Comparison of ENCODE assay signal across 15 cellular contexts in the genomic region with DNA sequence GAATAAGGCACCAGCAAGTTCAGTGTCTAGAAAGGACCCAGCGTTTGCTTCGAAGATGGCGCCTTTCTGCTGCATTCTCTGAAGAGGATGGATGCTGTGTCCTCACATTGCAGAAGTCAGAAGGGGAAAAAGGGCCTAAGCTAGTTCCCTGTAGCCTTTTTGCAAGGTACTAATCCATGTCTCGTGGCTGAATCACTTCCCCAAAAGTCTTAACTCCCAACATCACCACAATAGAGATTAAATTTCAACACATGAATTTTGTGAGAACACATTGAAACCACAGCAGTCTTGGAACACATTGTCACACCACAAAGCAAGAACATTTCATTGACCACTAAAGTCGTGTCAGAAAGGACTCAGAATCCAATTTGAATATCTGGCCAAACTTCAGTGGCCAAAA. TPM values are rescaled to one million over a fixed set of nuclear protein-coding genes. Genes with fewer than 3 reads are reported as not detected.
A peak's percentile ranks its signal among the peaks of the same experiment; 100 is the strongest.
DNase-seq lines count a peak whose midpoint lies in the region; ATAC-seq and TF ChIP-seq lines count a peak whose summit lies in the region.
"Had no signal": no experiment of that assay in that cellular context is flagged by ENCODE, and none has a peak within 500 bp of the region (broad histone marks: within the 10 kb centered on the region; RNA-seq: fewer than 3 reads in every experiment).

No MANE protein-coding gene starts in this region.

- DNase-seq in Ammon's horn (ENCODE audit: low spot score), result peak; percentile 17
- peak; percentile 88 to 92 for DNase-seq in Kasumi-1 (lab: John Stamatoyannopoulos, UW)
- no peak for DNase-seq in left lung
- DNase-seq in coronary artery (ENCODE audit: low spot score), result no peak
- DNase-seq in NCI-H748 treated with DMSO at 0.1 percent for 48 hours (lab: John Stamatoyannopoulos, UW), result no peak
- no peak for DNase-seq in trophoblast cell
- DNase-seq: activated CD4-positive, alpha-beta T cell treated with anti-CD3 and anti-CD28 coated beads, Interleukin-2, amount 10 ng/mL, durations not matched to agents 7 days and 5 days; activated naive CD4-positive, alpha-beta T cell treated with anti-CD3 and anti-CD28 coated beads for 36 hours; CD4-positive, alpha-beta T cell; dermis blood vessel endothelial cell; heart right ventricle; HFFc6; right cardiac atrium had no signal

- no peak overlapping the region for H4K91ac ChIP-seq in trophoblast cell (ENCODE audit: low read depth, low read length)

- H3K9me3 ChIP-seq in left lung, result no peaks in the 10 kb centered on the region
- no peaks in the 10 kb centered on the region for H3K9me3 ChIP-seq in trophoblast cell (ENCODE audit: insufficient read depth, low read depth, low read length)
- H3K9me3 ChIP-seq: heart right ventricle had no signal

- intact Hi-C loops in left lung (cut with DNase I), result no loop called here

- H3K4me3 Mint-ChIP-seq in activated T-helper 17 cell treated with anti-CD3 and anti-CD28 coated beads, Interleukin-2, amount 50 U/mL, for 72 hours, result no peak overlapping the region
- H3K4me3 Mint-ChIP-seq: activated CD4-positive, alpha-beta T cell treated with anti-CD3 and anti-CD28 coated beads, Interleukin-2, amount 10 ng/mL, durations not matched to agents 7 days and 5 days; activated naive CD4-positive, alpha-beta T cell treated with anti-CD3 and anti-CD28 coated beads for 36 hours; CD4-positive, alpha-beta T cell; HFFc6 had no signal

- no peak overlapping the region for H2BK5ac ChIP-seq in trophoblast cell (ENCODE audit: low read depth, low read length, poor library complexity)

- H3K4me2 ChIP-seq in trophoblast cell (ENCODE audit: low read length), result no peak overlapping the region

- no peak overlapping the region for H2BK12ac ChIP-seq in trophoblast cell (ENCODE audit: low read length)

- no peak overlapping the region for H3K27ac Mint-ChIP-seq in activated T-helper 17 cell treated with anti-CD3 and anti-CD28 coated beads, Interleukin-2, amount 50 U/mL, for 72 hours
- H3K27ac Mint-ChIP-seq: activated CD4-positive, alpha-beta T cell treated with anti-CD3 and anti-CD28 coated beads, Interleukin-2, amount 10 ng/mL, durations not matched to agents 7 days and 5 days; activated naive CD4-positive, alpha-beta T cell treated with anti-CD3 and anti-CD28 coated beads for 36 hours; CD4-positive, alpha-beta T cell; HFFc6 had no signal

- peak; percentile 35 for ATAC-seq in activated T-helper 17 cell treated with anti-CD3 and anti-CD28 coated beads, Interleukin-2, amount 50 U/mL, for 72 hours (replicated peaks)
- ATAC-seq in left lung (peak; percentile 67), GM18498 (IDR thresholded peaks at IDR 0.05; ENCODE audit: unreplicated experiment) (no peak)

- H3K18ac ChIP-seq in trophoblast cell (ENCODE audit: low read length), result no peak overlapping the region

- no peak overlapping the region for H2AFZ ChIP-seq in trophoblast cell (ENCODE audit: insufficient read depth, low read length, poor library complexity)

- H4K8ac ChIP-seq in trophoblast cell (ENCODE audit: low read depth, low read length), result no peak overlapping the region

- H3K14ac ChIP-seq in trophoblast cell (ENCODE audit: low read length), result no peak overlapping the region

- no CpG with 5 or more reads among the region's 5 CpGs for WGBS in trophoblast cell (ENCODE audit: extremely low coverage, insufficient coverage, insufficient read length)

- no peak overlapping the region for H3K23ac ChIP-seq in trophoblast cell (ENCODE audit: low read length)

- no peak overlapping the region for H3K9ac ChIP-seq in trophoblast cell (ENCODE audit: low read length)

- H3K4me1 ChIP-seq in left lung (peaks cover 0 to 7% of the 10 kb centered on the region in 2 donors), trophoblast cell (ENCODE audit: control insufficient read depth in 1 of 2, insufficient read depth in 2 of 2, low read length in 2 of 2) (no peaks in the 10 kb centered on the region)

- H3K4me3 ChIP-seq in left lung (no peak overlapping the region), coronary artery (no peak overlapping the region), trophoblast cell (ENCODE audit: low read depth, low read length) (no peak overlapping the region)
- H3K4me3 ChIP-seq: heart right ventricle had no signal

- no peaks in the 10 kb centered on the region for H3K79me2 ChIP-seq in trophoblast cell (ENCODE audit: control insufficient read depth, insufficient read depth, low read length, poor library complexity)

- H3K27me3 Mint-ChIP-seq in activated T-helper 17 cell treated with anti-CD3 and anti-CD28 coated beads, Interleukin-2, amount 50 U/mL, for 72 hours, result peaks cover 6% of the 10 kb centered on the region

- no peaks in the 10 kb centered on the region for H3K9me3 Mint-ChIP-seq in activated T-helper 17 cell treated with anti-CD3 and anti-CD28 coated beads, Interleukin-2, amount 50 U/mL, for 72 hours
- H3K9me3 Mint-ChIP-seq: activated CD4-positive, alpha-beta T cell treated with anti-CD3 and anti-CD28 coated beads, Interleukin-2, amount 10 ng/mL, durations not matched to agents 7 days and 5 days; activated naive CD4-positive, alpha-beta T cell treated with anti-CD3 and anti-CD28 coated beads for 36 hours; CD4-positive, alpha-beta T cell; HFFc6 had no signal

- no peaks in the 10 kb centered on the region for H3K36me3 Mint-ChIP-seq in activated T-helper 17 cell treated with anti-CD3 and anti-CD28 coated beads, Interleukin-2, amount 50 U/mL, for 72 hours (ENCODE audit: low read depth)

- H3K27me3 ChIP-seq in left lung (peaks cover 0 to 9% of the 10 kb centered on the region in 2 donors), trophoblast cell (ENCODE audit: insufficient read depth, low read length) (no peaks in the 10 kb centered on the region)

- H3K79me1 ChIP-seq in trophoblast cell (ENCODE audit: low read length), result no peaks in the 10 kb centered on the region

- H3K27ac ChIP-seq in left lung, result peak overlapping the region in 1 of 2 donors; percentile 60
- no peak overlapping the region for H3K27ac ChIP-seq in coronary artery
- no peak overlapping the region for H3K27ac ChIP-seq in trophoblast cell (ENCODE audit: low read depth, low read length)
- H3K27ac ChIP-seq: heart right ventricle had no signal

- no peak overlapping the region for H4K12ac ChIP-seq in trophoblast cell (ENCODE audit: low read depth, low read length)

- peaks cover under 1% of the 10 kb centered on the region for H3K4me1 Mint-ChIP-seq in activated T-helper 17 cell treated with anti-CD3 and anti-CD28 coated beads, Interleukin-2, amount 50 U/mL, for 72 hours
- H3K4me1 Mint-ChIP-seq: activated CD4-positive, alpha-beta T cell treated with anti-CD3 and anti-CD28 coated beads, Interleukin-2, amount 10 ng/mL, durations not matched to agents 7 days and 5 days had no signal

- H2AK5ac ChIP-seq in trophoblast cell (ENCODE audit: low read length), result no peak overlapping the region

- TF ChIP-seq CTCF in left lung (IDR thresholded peaks at IDR 0.05) (no peak), coronary artery (IDR thresholded peaks at IDR 0.05) (no peak)

- H3K36me3 ChIP-seq in left lung (no peaks in the 10 kb centered on the region), trophoblast cell (ENCODE audit: control insufficient read depth in 1 of 2, insufficient read depth in 2 of 2, low read length in 2 of 2) (no peaks in the 10 kb centered on the region)
- H3K36me3 ChIP-seq: heart right ventricle had no signal

- no peak overlapping the region for H3K4ac ChIP-seq in trophoblast cell (ENCODE audit: low read depth, low read length)

- H2BK120ac ChIP-seq in trophoblast cell (ENCODE audit: insufficient read depth, low read length, poor library complexity), result no peak overlapping the region

RNA-seq across cellular contexts. Expression of a gene that starts 42.1 kb away (rescaled TPM):
- under 1 TPM; 0.28 to 0.42 TPM for total RNA-seq in activated T-helper 17 cell treated with anti-CD3 and anti-CD28 coated beads, Interleukin-2, amount 50 U/mL, for 72 hours
- under 1 TPM; 0.29 to 0.35 TPM for total RNA-seq in left lung
- 0.55 and 0.58 TPM in 2 replicates for polyA plus RNA-seq in trophoblast cell (2013)
- total RNA-seq: HFFc6 had no signal

Comparison
In these comparisons a context has a peak if more than half of its experiments do, and no peak if none do; other contexts are left out.
1. DNase-seq: peak in Ammon's horn (single experiment) and Kasumi-1 (2 of 2); none in left lung (0 of 2), coronary artery (single experiment), NCI-H748 treated with DMSO at 0.1 percent for 48 hours (single experiment) and trophoblast cell (0 of 2).